Comparison of ENCODE assay signal across 22 cellular contexts in genomic region chr11:125431481-125431880, GRCh38.
"Had no signal": no experiment of that assay in that cellular context is flagged by ENCODE, and none has a peak within 500 bp of the region (broad histone marks: within the 10 kb centered on the region; RNA-seq: fewer than 3 reads in every experiment).

No MANE protein-coding gene starts in this region.

- ATAC-seq: esophagus mucosa; gastrocnemius medialis; left ventricle myocardium superior; lower lobe of right lung; natural killer cell treated with Interleukin-12 subunit alpha and Interleukin-12 subunit beta and Interleukin-15 and Interleukin-18, amount 100 ng/mL, for 72 hours; sciatic nerve; stimulated activated naive CD8-positive, alpha-beta T cell treated with anti-CD3 and anti-CD28 coated beads, Interleukin-15, amount 100 ng/mL, for 72 hours had no signal

- H3K27me3 ChIP-seq: gastrocnemius medialis, right atrium auricular region, suprapubic skin, thyroid gland had no signal

- H3K9me3 ChIP-seq: gastrocnemius medialis, lower lobe of right lung, prostate gland, right atrium auricular region, suprapubic skin, thyroid gland had no signal

- H3K4me1 ChIP-seq: lower lobe of right lung, prostate gland, thyroid gland had no signal

- H3K36me3 Mint-ChIP-seq: natural killer cell treated with Interleukin-12 subunit alpha and Interleukin-12 subunit beta and Interleukin-15 and Interleukin-18, amount 100 ng/mL, for 72 hours had no signal

- H3K27ac Mint-ChIP-seq: natural killer cell treated with Interleukin-12 subunit alpha and Interleukin-12 subunit beta and Interleukin-15 and Interleukin-18, amount 100 ng/mL, for 72 hours; stimulated activated naive CD8-positive, alpha-beta T cell treated with anti-CD3 and anti-CD28 coated beads, Interleukin-15, amount 100 ng/mL, for 72 hours had no signal

- H3K27ac ChIP-seq: epithelial cell of prostate, lower lobe of right lung, prostate gland, right atrium auricular region, suprapubic skin, thyroid gland had no signal

- DNase-seq: cortex of kidney; foreskin fibroblast; gastrocnemius medialis; left ventricle myocardium superior; lower lobe of right lung; nucleus accumbens; stimulated activated CD4-positive, alpha-beta T cell treated with anti-CD3 and anti-CD28 coated beads, Interleukin-12 subunit alpha, Interleukin-12 subunit beta, amount 100 ng/mL, for 4 hours; stimulated activated CD4-positive, alpha-beta T cell treated with anti-CD3 and anti-CD28 coated beads, Interleukin-1b, Interleukin-23, amount 100 ng/mL, for 48 hours; stimulated activated CD4-positive, alpha-beta T cell treated with anti-CD3 and anti-CD28 coated beads, Interleukin-4, amount 100 ng/mL, for 1 hour; stimulated activated CD8-positive, alpha-beta memory T cell treated with anti-CD3 and anti-CD28 coated beads, Interleukin-4, amount 100 ng/mL, for 48 hours; stimulated activated naive CD4-positive, alpha-beta T cell; stimulated activated naive CD8-positive, alpha-beta T cell treated with anti-CD3 and anti-CD28 coated beads, Interleukin-15, amount 100 ng/mL, for 72 hours; thyroid gland; trophoblast cell had no signal

- H3K9me3 Mint-ChIP-seq: natural killer cell treated with Interleukin-12 subunit alpha and Interleukin-12 subunit beta and Interleukin-15 and Interleukin-18, amount 100 ng/mL, for 72 hours; stimulated activated naive CD8-positive, alpha-beta T cell treated with anti-CD3 and anti-CD28 coated beads, Interleukin-15, amount 100 ng/mL, for 72 hours had no signal

- H3K4me3 Mint-ChIP-seq: natural killer cell treated with Interleukin-12 subunit alpha and Interleukin-12 subunit beta and Interleukin-15 and Interleukin-18, amount 100 ng/mL, for 72 hours; stimulated activated naive CD8-positive, alpha-beta T cell treated with anti-CD3 and anti-CD28 coated beads, Interleukin-15, amount 100 ng/mL, for 72 hours had no signal

- H3K4me3 ChIP-seq: gastrocnemius medialis, lower lobe of right lung, prostate gland, right atrium auricular region, smooth muscle cell, suprapubic skin, thyroid gland had no signal

- H3K36me3 ChIP-seq: gastrocnemius medialis, lower lobe of right lung, prostate gland, right atrium auricular region, suprapubic skin had no signal
